In the genomic region with DNA sequence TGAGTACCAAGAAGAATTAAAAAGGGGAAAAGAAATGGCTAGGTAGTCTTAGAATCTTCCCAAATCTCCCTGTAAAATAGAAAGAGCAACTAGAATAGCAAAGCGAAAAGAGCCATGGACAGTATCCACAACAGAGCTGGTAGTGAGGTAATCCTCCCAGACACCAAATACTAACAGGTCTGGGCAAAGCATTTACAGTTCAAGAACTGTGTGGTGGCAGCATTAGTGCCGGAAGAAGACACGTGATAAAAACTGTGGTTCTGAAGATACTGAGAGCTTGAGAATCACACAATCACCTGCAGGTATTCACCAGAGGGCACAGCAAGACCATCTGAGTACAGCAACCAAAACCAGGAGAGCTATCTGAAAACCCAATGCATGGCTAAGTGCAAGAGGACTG, we compare ENCODE assay signal across 2 cellular contexts.
TF ChIP-seq lines count a peak whose summit lies in the region.

No MANE protein-coding gene starts in this region.

TF ChIP-seq in GM23338, 12 proteins besides CTCF, POLR2A, EP300 and RAD21 (continues in another document):
- TF ChIP-seq NANOG (IDR thresholded peaks at IDR 0.05; ENCODE audit: borderline replicate concordance) (no peak), EZH2 (IDR thresholded peaks at IDR 0.05; ENCODE audit: low read depth, unreplicated experiment) (no peak), POLR2AphosphoS5 (IDR thresholded peaks at IDR 0.05; ENCODE audit: low read depth) (no peak), ZNF114 (CRISPR knock-in tag; IDR thresholded peaks at IDR 0.05) (no peak), ZNF331 (CRISPR knock-in tag; IDR thresholded peaks at IDR 0.05; ENCODE audit: low read depth) (no peak), STAT1 (IDR thresholded peaks at IDR 0.05; ENCODE audit: unreplicated experiment) (no peak), CREB1 (CRISPR knock-in tag; IDR thresholded peaks at IDR 0.05; ENCODE audit: low read depth) (no peak)
- TF ChIP-seq, protein P1, sequence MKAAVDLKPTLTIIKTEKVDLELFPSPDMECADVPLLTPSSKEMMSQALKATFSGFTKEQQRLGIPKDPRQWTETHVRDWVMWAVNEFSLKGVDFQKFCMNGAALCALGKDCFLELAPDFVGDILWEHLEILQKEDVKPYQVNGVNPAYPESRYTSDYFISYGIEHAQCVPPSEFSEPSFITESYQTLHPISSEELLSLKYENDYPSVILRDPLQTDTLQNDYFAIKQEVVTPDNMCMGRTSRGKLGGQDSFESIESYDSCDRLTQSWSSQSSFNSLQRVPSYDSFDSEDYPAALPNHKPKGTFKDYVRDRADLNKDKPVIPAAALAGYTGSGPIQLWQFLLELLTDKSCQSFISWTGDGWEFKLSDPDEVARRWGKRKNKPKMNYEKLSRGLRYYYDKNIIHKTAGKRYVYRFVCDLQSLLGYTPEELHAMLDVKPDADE (IDR thresholded peaks at IDR 0.05): no peak
- TF ChIP-seq, protein P2, sequence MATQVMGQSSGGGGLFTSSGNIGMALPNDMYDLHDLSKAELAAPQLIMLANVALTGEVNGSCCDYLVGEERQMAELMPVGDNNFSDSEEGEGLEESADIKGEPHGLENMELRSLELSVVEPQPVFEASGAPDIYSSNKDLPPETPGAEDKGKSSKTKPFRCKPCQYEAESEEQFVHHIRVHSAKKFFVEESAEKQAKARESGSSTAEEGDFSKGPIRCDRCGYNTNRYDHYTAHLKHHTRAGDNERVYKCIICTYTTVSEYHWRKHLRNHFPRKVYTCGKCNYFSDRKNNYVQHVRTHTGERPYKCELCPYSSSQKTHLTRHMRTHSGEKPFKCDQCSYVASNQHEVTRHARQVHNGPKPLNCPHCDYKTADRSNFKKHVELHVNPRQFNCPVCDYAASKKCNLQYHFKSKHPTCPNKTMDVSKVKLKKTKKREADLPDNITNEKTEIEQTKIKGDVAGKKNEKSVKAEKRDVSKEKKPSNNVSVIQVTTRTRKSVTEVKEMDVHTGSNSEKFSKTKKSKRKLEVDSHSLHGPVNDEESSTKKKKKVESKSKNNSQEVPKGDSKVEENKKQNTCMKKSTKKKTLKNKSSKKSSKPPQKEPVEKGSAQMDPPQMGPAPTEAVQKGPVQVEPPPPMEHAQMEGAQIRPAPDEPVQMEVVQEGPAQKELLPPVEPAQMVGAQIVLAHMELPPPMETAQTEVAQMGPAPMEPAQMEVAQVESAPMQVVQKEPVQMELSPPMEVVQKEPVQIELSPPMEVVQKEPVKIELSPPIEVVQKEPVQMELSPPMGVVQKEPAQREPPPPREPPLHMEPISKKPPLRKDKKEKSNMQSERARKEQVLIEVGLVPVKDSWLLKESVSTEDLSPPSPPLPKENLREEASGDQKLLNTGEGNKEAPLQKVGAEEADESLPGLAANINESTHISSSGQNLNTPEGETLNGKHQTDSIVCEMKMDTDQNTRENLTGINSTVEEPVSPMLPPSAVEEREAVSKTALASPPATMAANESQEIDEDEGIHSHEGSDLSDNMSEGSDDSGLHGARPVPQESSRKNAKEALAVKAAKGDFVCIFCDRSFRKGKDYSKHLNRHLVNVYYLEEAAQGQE (IDR thresholded peaks at IDR 0.05; ENCODE audit: unreplicated experiment): no peak
- TF ChIP-seq, protein P3, sequence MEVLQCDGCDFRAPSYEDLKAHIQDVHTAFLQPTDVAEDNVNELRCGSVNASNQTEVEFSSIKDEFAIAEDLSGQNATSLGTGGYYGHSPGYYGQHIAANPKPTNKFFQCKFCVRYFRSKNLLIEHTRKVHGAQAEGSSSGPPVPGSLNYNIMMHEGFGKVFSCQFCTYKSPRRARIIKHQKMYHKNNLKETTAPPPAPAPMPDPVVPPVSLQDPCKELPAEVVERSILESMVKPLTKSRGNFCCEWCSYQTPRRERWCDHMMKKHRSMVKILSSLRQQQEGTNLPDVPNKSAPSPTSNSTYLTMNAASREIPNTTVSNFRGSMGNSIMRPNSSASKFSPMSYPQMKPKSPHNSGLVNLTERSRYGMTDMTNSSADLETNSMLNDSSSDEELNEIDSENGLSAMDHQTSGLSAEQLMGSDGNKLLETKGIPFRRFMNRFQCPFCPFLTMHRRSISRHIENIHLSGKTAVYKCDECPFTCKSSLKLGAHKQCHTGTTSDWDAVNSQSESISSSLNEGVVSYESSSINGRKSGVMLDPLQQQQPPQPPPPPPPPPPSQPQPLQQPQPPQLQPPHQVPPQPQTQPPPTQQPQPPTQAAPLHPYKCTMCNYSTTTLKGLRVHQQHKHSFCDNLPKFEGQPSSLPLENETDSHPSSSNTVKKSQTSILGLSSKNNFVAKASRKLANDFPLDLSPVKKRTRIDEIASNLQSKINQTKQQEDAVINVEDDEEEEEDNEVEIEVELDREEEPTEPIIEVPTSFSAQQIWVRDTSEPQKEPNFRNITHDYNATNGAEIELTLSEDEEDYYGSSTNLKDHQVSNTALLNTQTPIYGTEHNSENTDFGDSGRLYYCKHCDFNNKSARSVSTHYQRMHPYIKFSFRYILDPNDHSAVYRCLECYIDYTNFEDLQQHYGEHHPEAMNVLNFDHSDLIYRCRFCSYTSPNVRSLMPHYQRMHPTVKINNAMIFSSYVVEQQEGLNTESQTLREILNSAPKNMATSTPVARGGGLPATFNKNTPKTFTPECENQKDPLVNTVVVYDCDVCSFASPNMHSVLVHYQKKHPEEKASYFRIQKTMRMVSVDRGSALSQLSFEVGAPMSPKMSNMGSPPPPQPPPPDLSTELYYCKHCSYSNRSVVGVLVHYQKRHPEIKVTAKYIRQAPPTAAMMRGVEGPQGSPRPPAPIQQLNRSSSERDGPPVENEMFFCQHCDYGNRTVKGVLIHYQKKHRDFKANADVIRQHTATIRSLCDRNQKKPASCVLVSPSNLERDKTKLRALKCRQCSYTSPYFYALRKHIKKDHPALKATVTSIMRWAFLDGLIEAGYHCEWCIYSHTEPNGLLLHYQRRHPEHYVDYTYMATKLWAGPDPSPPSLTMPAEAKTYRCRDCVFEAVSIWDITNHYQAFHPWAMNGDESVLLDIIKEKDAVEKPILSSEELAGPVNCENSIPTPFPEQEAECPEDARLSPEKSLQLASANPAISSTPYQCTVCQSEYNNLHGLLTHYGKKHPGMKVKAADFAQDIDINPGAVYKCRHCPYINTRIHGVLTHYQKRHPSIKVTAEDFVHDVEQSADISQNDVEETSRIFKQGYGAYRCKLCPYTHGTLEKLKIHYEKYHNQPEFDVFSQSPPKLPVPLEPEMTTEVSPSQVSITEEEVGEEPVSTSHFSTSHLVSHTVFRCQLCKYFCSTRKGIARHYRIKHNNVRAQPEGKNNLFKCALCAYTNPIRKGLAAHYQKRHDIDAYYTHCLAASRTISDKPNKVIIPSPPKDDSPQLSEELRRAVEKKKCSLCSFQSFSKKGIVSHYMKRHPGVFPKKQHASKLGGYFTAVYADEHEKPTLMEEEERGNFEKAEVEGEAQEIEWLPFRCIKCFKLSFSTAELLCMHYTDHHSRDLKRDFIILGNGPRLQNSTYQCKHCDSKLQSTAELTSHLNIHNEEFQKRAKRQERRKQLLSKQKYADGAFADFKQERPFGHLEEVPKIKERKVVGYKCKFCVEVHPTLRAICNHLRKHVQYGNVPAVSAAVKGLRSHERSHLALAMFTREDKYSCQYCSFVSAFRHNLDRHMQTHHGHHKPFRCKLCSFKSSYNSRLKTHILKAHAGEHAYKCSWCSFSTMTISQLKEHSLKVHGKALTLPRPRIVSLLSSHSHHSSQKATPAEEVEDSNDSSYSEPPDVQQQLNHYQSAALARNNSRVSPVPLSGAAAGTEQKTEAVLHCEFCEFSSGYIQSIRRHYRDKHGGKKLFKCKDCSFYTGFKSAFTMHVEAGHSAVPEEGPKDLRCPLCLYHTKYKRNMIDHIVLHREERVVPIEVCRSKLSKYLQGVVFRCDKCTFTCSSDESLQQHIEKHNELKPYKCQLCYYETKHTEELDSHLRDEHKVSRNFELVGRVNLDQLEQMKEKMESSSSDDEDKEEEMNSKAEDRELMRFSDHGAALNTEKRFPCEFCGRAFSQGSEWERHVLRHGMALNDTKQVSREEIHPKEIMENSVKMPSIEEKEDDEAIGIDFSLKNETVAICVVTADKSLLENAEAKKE (CRISPR knock-in tag; IDR thresholded peaks at IDR 0.05): no peak

TF ChIP-seq in GM12878, 131 proteins besides CTCF, POLR2A, EP300 and RAD21:
- TF ChIP-seq ZSCAN29 (IDR thresholded peaks at IDR 0.05) (no peak), IKZF2 (IDR thresholded peaks at IDR 0.05) (no peak)
- TF ChIP-seq, protein P4, sequence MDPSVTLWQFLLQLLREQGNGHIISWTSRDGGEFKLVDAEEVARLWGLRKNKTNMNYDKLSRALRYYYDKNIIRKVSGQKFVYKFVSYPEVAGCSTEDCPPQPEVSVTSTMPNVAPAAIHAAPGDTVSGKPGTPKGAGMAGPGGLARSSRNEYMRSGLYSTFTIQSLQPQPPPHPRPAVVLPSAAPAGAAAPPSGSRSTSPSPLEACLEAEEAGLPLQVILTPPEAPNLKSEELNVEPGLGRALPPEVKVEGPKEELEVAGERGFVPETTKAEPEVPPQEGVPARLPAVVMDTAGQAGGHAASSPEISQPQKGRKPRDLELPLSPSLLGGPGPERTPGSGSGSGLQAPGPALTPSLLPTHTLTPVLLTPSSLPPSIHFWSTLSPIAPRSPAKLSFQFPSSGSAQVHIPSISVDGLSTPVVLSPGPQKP (IDR thresholded peaks at IDR 0.05; ENCODE audit: low read depth, low read length): no peak
